ENCODE assay signal across 10 cellular contexts in genomic region chr5:180718810-180719453, GRCh38. TPM values are rescaled to one million over a fixed set of nuclear protein-coding genes. Genes with fewer than 3 reads are reported as not detected.
A peak's percentile ranks its signal among the peaks of the same experiment; 100 is the strongest.
DNase-seq lines count a peak whose midpoint lies in the region; ATAC-seq and TF ChIP-seq lines count a peak whose summit lies in the region.
"Had no signal": no experiment of that assay in that cellular context is flagged by ENCODE, and none has a peak within 500 bp of the region (broad histone marks: within the 10 kb centered on the region; RNA-seq: fewer than 3 reads in every experiment).

No MANE protein-coding gene starts in this region.

- peaks cover 35% of the 10 kb centered on the region for H3K27me3 Mint-ChIP-seq in activated T-helper 17 cell treated with anti-CD3 and anti-CD28 coated beads, Interleukin-2, amount 50 U/mL, for 72 hours

- ATAC-seq in left lobe of liver (peak; percentile 68), GM21447 (IDR thresholded peaks at IDR 0.05; ENCODE audit: unreplicated experiment) (no peak), GM19324 (IDR thresholded peaks at IDR 0.05; ENCODE audit: low FRiP score, unreplicated experiment) (no peak)
- no peak for ATAC-seq in activated T-helper 17 cell treated with anti-CD3 and anti-CD28 coated beads, Interleukin-2, amount 50 U/mL, for 72 hours (replicated peaks)

- no peak overlapping the region for H3K27ac Mint-ChIP-seq in activated T-helper 17 cell treated with anti-CD3 and anti-CD28 coated beads, Interleukin-2, amount 50 U/mL, for 72 hours

- H3K4me1 Mint-ChIP-seq in activated T-helper 17 cell treated with anti-CD3 and anti-CD28 coated beads, Interleukin-2, amount 50 U/mL, for 72 hours: no peaks in the 10 kb centered on the region

- in situ Hi-C loops in astrocyte of the spinal cord (cut with HindIII; ENCODE audit: low sequenced_read_pairs): no loop called here

- no peaks in the 10 kb centered on the region for H3K9me3 Mint-ChIP-seq in activated T-helper 17 cell treated with anti-CD3 and anti-CD28 coated beads, Interleukin-2, amount 50 U/mL, for 72 hours

- TF ChIP-seq CTCF in GM12864 (IDR thresholded peaks at IDR 0.05; ENCODE audit: low read depth, low read length, missing control alignments) (peak; percentile 70), astrocyte of the spinal cord (IDR thresholded peaks at IDR 0.05; ENCODE audit: low read depth, low read length) (peak; percentile 71)

- no peak overlapping the region for H3K4me3 Mint-ChIP-seq in activated T-helper 17 cell treated with anti-CD3 and anti-CD28 coated beads, Interleukin-2, amount 50 U/mL, for 72 hours

- H3K9ac ChIP-seq in NT2/D1 (ENCODE audit: insufficient read length, low read depth): no peak overlapping the region

- H3K4me3 ChIP-seq in GM12864 (ENCODE audit: low read depth, low read length) (no peak overlapping the region), NT2/D1 (ENCODE audit: insufficient read length, low read depth) (no peak overlapping the region), astrocyte of the spinal cord (ENCODE audit: low read depth, low read length) (no peak overlapping the region)
- H3K4me3 ChIP-seq: SJCRH30 had no signal

- peak; percentile 13 for DNase-seq in Ammon's horn (ENCODE audit: low spot score)
- peak; percentile 10 for DNase-seq in GM12864 (ENCODE audit: low read depth)
- peak; percentile 13 for DNase-seq in NT2/D1 (ENCODE audit: low read depth, low spot score)
- DNase-seq in astrocyte of the spinal cord (ENCODE audit: low read depth, low spot score): peak; percentile 29
- no peak for DNase-seq in left lobe of liver (ENCODE audit: low spot score)

- no peaks in the 10 kb centered on the region for H3K27me3 ChIP-seq in NT2/D1 (ENCODE audit: insufficient read depth, insufficient read length)

- no peaks in the 10 kb centered on the region for H3K9me3 ChIP-seq in NT2/D1 (ENCODE audit: insufficient read depth, low read length)
- H3K9me3 ChIP-seq: SJCRH30 had no signal

- H3K36me3 ChIP-seq in NT2/D1 (ENCODE audit: insufficient read depth, insufficient read length, low read length): no peaks in the 10 kb centered on the region
- H3K36me3 ChIP-seq: SJCRH30 had no signal

- H3K4me1 ChIP-seq in NT2/D1 (ENCODE audit: insufficient read depth, insufficient read length): no peaks in the 10 kb centered on the region
- H3K4me1 ChIP-seq: SJCRH30 had no signal

- H3K36me3 Mint-ChIP-seq in activated T-helper 17 cell treated with anti-CD3 and anti-CD28 coated beads, Interleukin-2, amount 50 U/mL, for 72 hours (ENCODE audit: low read depth): no peaks in the 10 kb centered on the region

RNA-seq across cellular contexts. Expression of gene OR2Y1, which starts 20.9 kb away (rescaled TPM):
- not detected for total RNA-seq in left lobe of liver
- not detected for total RNA-seq in activated T-helper 17 cell treated with anti-CD3 and anti-CD28 coated beads, Interleukin-2, amount 50 U/mL, for 72 hours
- total RNA-seq: SJCRH30, skeletal muscle tissue had no signal
